11 cellular contexts compared by ENCODE assay signal in the genomic region with DNA sequence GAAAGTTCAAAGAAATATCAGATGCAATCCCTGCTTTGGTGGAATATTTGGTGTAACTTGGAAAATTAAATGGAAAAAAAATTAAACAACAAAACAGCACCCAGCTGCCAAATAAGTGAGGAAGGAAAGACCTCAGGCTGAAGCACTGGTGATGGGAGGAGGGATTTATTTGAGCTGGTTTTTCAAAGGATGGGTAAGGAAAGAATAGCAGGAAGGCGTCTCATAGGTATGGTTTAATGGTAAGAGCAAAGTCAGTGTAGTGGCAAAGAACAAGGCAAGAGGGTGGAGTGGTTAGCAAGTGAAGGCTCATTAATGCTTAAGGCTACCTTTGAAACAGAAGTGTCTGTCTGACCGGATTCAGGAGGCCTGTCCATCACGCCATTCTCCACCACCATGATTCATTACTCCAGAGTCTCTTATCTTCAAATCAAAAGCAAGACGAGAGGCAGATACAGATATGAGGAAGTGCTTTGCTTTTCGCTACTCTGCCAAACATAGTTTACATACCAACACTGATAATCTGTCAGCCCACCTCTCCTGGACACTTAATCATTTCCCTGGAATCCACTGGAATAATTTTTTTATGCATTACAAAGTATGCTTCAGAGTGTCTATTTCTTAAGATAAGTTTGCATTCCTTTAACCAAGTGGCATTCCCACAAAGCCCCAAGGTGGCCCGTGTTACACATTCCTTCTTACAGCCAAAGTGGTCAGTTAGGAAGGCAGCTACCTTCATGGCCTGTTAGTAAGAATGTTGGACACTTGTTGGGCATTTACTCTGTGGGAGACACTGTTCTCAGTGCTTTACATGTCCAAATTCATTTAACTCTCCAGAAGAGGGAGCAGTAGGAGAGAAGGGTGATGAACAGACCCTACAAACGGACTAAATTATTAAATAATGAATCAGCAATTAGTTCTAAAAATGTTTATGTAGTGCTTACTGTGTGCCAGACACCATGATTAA.
DNase-seq lines count a peak whose midpoint lies in the region; ATAC-seq and TF ChIP-seq lines count a peak whose summit lies in the region.
"Had no signal": no experiment of that assay in that cellular context is flagged by ENCODE, and none has a peak within 500 bp of the region (broad histone marks: within the 10 kb centered on the region; RNA-seq: fewer than 3 reads in every experiment).

No MANE protein-coding gene starts in this region.

- POLR2A ChIA-PET in SK-N-SH (lab: Yijun Ruan, JAX), result interaction anchor here (0.6 kb wide), 1 partner anchor 196 kb away, joined by 3 read pairs; no protein-coding TSS in a partner anchor

- no peaks in the 10 kb centered on the region for H3K36me3 Mint-ChIP-seq in activated naive CD8-positive, alpha-beta T cell treated with anti-CD3 and anti-CD28 coated beads, Interleukin-2, amount 50 U/mL, for 24 hours (ENCODE audit: low read depth)
- H3K36me3 Mint-ChIP-seq: CD8-positive, alpha-beta T cell had no signal

- H3K27me3 ChIP-seq in SK-N-SH (ENCODE audit: insufficient read depth) (no peaks in the 10 kb centered on the region), aorta (ENCODE audit: control insufficient read depth in 1 of 2, insufficient read depth in 2 of 2, low read length in 1 of 2) (no peaks in the 10 kb centered on the region)
- H3K27me3 ChIP-seq: adrenal gland had no signal

- WGBS in SK-N-SH (ENCODE audit: low lambda C conversion rate), result 12% methylated on average over 7 of the region's 7 CpGs
- 36 to 43% methylated on average over 7 of the region's 7 CpGs for WGBS in aorta, 2 donors

- no peaks in the 10 kb centered on the region for H4K20me1 ChIP-seq in SK-N-SH (ENCODE audit: insufficient read depth)

- H3K9me2 ChIP-seq in SK-N-SH, result no peaks in the 10 kb centered on the region

- H3K4me2 ChIP-seq in SK-N-SH, result peak overlapping the region; percentile 30
- H3K4me2 ChIP-seq: KMS-11 had no signal

- no peak for DNase-seq in left cardiac atrium
- DNase-seq in Right ventricle myocardium inferior (ENCODE audit: missing footprints), result no peak
- no peak for DNase-seq in SK-N-SH
- DNase-seq in hepatic stellate cell (ENCODE audit: low spot score), result peak; percentile 29
- DNase-seq in aorta, result no peak
- DNase-seq in activated naive CD8-positive, alpha-beta T cell treated with anti-CD3 and anti-CD28 coated beads, Interleukin-2, amount 50 U/mL, for 24 hours, result no peak
- no peak for DNase-seq in foreskin melanocyte
- DNase-seq: adrenal gland; CD8-positive, alpha-beta T cell had no signal

- H3K36me3 ChIP-seq in SK-N-SH (replicated peaks in 1 of 2; ENCODE audit: control insufficient read depth in 1 of 2, insufficient read depth in 2 of 2, low read length in 1 of 2), result no peaks in the 10 kb centered on the region
- no peaks in the 10 kb centered on the region for H3K36me3 ChIP-seq in aorta (ENCODE audit: control insufficient read depth in 1 of 2, insufficient read depth in 2 of 2, low read length in 1 of 2)
- H3K36me3 ChIP-seq: adrenal gland had no signal

- intact Hi-C loops in left cardiac atrium (cut with DNase I), result no loop called here
- intact Hi-C loops in Right ventricle myocardium inferior (cut with DNase I), result loop anchor here (5.0 kb wide), 1 partner anchor 122 kb away; no protein-coding TSS in a partner anchor
- intact Hi-C loops in aorta (cut with DNase I), result no loop called here

- no peak overlapping the region for H3K4me3 ChIP-seq in SK-N-SH (ENCODE audit: low read depth in 2 of 2, low read length in 1 of 2)
- H3K4me3 ChIP-seq in aorta (ENCODE audit: low read length in 2 of 2), result no peak overlapping the region
- H3K4me3 ChIP-seq: adrenal gland had no signal

- TF ChIP-seq CTCF in SK-N-SH (IDR thresholded peaks at IDR 0.05), result peak; percentile 61

- H3K9me3 Mint-ChIP-seq in activated naive CD8-positive, alpha-beta T cell treated with anti-CD3 and anti-CD28 coated beads, Interleukin-2, amount 50 U/mL, for 24 hours, result no peaks in the 10 kb centered on the region
- H3K9me3 Mint-ChIP-seq: CD8-positive, alpha-beta T cell had no signal

- no peaks in the 10 kb centered on the region for H3K79me2 ChIP-seq in SK-N-SH (ENCODE audit: insufficient read depth)

- peak; percentile 31; the same call in 1 of the 2 replicates for TF ChIP-seq RAD21 in SK-N-SH (IDR thresholded peaks at IDR 0.05; ENCODE audit: low read length)

- H3K9me3 ChIP-seq in SK-N-SH, result no peaks in the 10 kb centered on the region
- H3K9me3 ChIP-seq in aorta (ENCODE audit: control insufficient read depth, low read length), result no peaks in the 10 kb centered on the region
- H3K9me3 ChIP-seq: adrenal gland had no signal

- CTCF ChIA-PET in SK-N-SH (lab: Yijun Ruan, JAX), result interaction anchor here (0.6 to 3.5 kb wide), 10 partner anchors 10 to 246 kb away, joined by 3 to 16 read pairs (median 3); no protein-coding TSS in a partner anchor

- H3F3A ChIP-seq in SK-N-SH (replicated peaks; ENCODE audit: insufficient read depth), result peaks cover 15% of the 10 kb centered on the region

- no peaks in the 10 kb centered on the region for H3K4me1 Mint-ChIP-seq in activated naive CD8-positive, alpha-beta T cell treated with anti-CD3 and anti-CD28 coated beads, Interleukin-2, amount 50 U/mL, for 24 hours

- TF ChIP-seq EP300 in SK-N-SH (IDR thresholded peaks at IDR 0.05; ENCODE audit: borderline replicate concordance in 1 of 2, low read depth in 1 of 2, low read length in 1 of 2), result peak; percentile 77 to 99

- H3K4me1 ChIP-seq in SK-N-SH (ENCODE audit: control insufficient read depth in 1 of 2, insufficient read depth in 2 of 2, low read depth in 1 of 2, low read length in 1 of 2) (peaks cover 4 to 27% of the 10 kb centered on the region in 2 experiments; a peak in 3 of 4 replicates), aorta (ENCODE audit: control insufficient read depth in 1 of 2, insufficient read depth in 2 of 2, low read length in 2 of 2) (peaks cover 6 to 11% of the 10 kb centered on the region in 2 donors)

- H3K27ac ChIP-seq in SK-N-SH (ENCODE audit: low read depth in 2 of 2, low read length in 1 of 2), result peak overlapping the region; percentile 54 to 87
- H3K27ac ChIP-seq in aorta (ENCODE audit: low read depth in 1 of 2, low read length in 2 of 2), result peak overlapping the region; percentile 9 to 81
- H3K27ac ChIP-seq: adrenal gland, KMS-11 had no signal

- no peaks in the 10 kb centered on the region for H3K27me3 Mint-ChIP-seq in activated naive CD8-positive, alpha-beta T cell treated with anti-CD3 and anti-CD28 coated beads, Interleukin-2, amount 50 U/mL, for 24 hours

- no peak overlapping the region for H3K9ac ChIP-seq in SK-N-SH
- H3K9ac ChIP-seq: KMS-11 had no signal

- peak; percentile 39 to 71 for ATAC-seq in left cardiac atrium
- no peak for ATAC-seq in Right ventricle myocardium inferior
- no peak for ATAC-seq in aorta (ENCODE audit: low FRiP score)
- no peak for ATAC-seq in activated naive CD8-positive, alpha-beta T cell treated with anti-CD3 and anti-CD28 coated beads, Interleukin-2, amount 50 U/mL, for 24 hours
- ATAC-seq in GM21423 (IDR thresholded peaks at IDR 0.05; ENCODE audit: unreplicated experiment), result no peak
- ATAC-seq: CD8-positive, alpha-beta T cell had no signal

- H3K27ac Mint-ChIP-seq in activated naive CD8-positive, alpha-beta T cell treated with anti-CD3 and anti-CD28 coated beads, Interleukin-2, amount 50 U/mL, for 24 hours, result no peak overlapping the region
- H3K27ac Mint-ChIP-seq: CD8-positive, alpha-beta T cell had no signal

- no peak overlapping the region for H3K4me3 Mint-ChIP-seq in activated naive CD8-positive, alpha-beta T cell treated with anti-CD3 and anti-CD28 coated beads, Interleukin-2, amount 50 U/mL, for 24 hours
- H3K4me3 Mint-ChIP-seq: CD8-positive, alpha-beta T cell had no signal

- no peak overlapping the region for H2AFZ ChIP-seq in SK-N-SH (ENCODE audit: low read depth)

TF ChIP-seq in SK-N-SH, 30 proteins besides CTCF, POLR2A, EP300 and RAD21 (continues in another document):
- TF ChIP-seq NRF1 (IDR thresholded peaks at IDR 0.05; ENCODE audit: low read depth, low read length) (no peak), NFIC (IDR thresholded peaks at IDR 0.05; ENCODE audit: borderline replicate concordance) (peak; percentile 96), MEF2A (IDR thresholded peaks at IDR 0.05; ENCODE audit: borderline replicate concordance, low read depth) (peak; percentile 75), GATA2 (CRISPR knock-in tag; IDR thresholded peaks at IDR 0.05) (no peak), TCF12 (IDR thresholded peaks at IDR 0.05) (peak; percentile 99), TEAD4 (IDR thresholded peaks at IDR 0.05; ENCODE audit: borderline replicate concordance, insufficient read depth) (peak; percentile 100), RXRA (IDR thresholded peaks at IDR 0.05; ENCODE audit: borderline replicate concordance, low read depth) (peak; percentile 92)
- TF ChIP-seq, protein P1, sequence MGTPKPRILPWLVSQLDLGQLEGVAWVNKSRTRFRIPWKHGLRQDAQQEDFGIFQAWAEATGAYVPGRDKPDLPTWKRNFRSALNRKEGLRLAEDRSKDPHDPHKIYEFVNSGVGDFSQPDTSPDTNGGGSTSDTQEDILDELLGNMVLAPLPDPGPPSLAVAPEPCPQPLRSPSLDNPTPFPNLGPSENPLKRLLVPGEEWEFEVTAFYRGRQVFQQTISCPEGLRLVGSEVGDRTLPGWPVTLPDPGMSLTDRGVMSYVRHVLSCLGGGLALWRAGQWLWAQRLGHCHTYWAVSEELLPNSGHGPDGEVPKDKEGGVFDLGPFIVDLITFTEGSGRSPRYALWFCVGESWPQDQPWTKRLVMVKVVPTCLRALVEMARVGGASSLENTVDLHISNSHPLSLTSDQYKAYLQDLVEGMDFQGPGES (IDR thresholded peaks at IDR 0.05; ENCODE audit: low read depth, low read length), result no peak
- TF ChIP-seq, protein P2, sequence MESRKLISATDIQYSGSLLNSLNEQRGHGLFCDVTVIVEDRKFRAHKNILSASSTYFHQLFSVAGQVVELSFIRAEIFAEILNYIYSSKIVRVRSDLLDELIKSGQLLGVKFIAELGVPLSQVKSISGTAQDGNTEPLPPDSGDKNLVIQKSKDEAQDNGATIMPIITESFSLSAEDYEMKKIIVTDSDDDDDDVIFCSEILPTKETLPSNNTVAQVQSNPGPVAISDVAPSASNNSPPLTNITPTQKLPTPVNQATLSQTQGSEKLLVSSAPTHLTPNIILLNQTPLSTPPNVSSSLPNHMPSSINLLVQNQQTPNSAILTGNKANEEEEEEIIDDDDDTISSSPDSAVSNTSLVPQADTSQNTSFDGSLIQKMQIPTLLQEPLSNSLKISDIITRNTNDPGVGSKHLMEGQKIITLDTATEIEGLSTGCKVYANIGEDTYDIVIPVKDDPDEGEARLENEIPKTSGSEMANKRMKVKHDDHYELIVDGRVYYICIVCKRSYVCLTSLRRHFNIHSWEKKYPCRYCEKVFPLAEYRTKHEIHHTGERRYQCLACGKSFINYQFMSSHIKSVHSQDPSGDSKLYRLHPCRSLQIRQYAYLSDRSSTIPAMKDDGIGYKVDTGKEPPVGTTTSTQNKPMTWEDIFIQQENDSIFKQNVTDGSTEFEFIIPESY (IDR thresholded peaks at IDR 0.05; ENCODE audit: borderline replicate concordance, low read depth), result peak; percentile 87

Comparison
In these comparisons a context has a peak if more than half of its experiments do, and no peak if none do; other contexts are left out.
1. ATAC-seq: peak in left cardiac atrium (2 of 2); none in Right ventricle myocardium inferior (single experiment), aorta (single experiment), activated naive CD8-positive, alpha-beta T cell treated with anti-CD3 and anti-CD28 coated beads, Interleukin-2, amount 50 U/mL, for 24 hours (single experiment) and GM21423 (single experiment).